ENCODE assay signal across 8 cellular contexts in genomic region chr6:154154389-154154967, GRCh38.
DNase-seq lines count a peak whose midpoint lies in the region; ATAC-seq, FAIRE-seq and TF ChIP-seq lines count a peak whose summit lies in the region.

No MANE protein-coding gene starts in this region.

- no peak overlapping the region for H3K4me3 ChIP-seq in K562

- TF ChIP-seq RAD21 in K562 (CRISPR knock-in tag; conservative IDR thresholded peaks at IDR 0.05 in 1 of 2, IDR thresholded peaks at IDR 0.05 in 1 of 2) = peak; percentile 84 to 89

- H3K4me2 ChIP-seq in K562 (ENCODE audit: insufficient read depth, low read length) = no peak overlapping the region

- FAIRE-seq in K562 (lab: Jason Lieb, UNC) = peak; percentile 89

- TF ChIP-seq CTCF in K562 (IDR thresholded peaks at IDR 0.05 in 2 of 3, conservative IDR thresholded peaks at IDR 0.05 in 1 of 3; ENCODE audit: insufficient read depth in 2 of 3, low read depth in 1 of 3, low read length in 3 of 3) = peak; percentile 63 to 87 (median 67)

- H3K9me3 ChIP-seq in K562 (replicated peaks; ENCODE audit: control insufficient read depth, insufficient read depth, low read depth, low read length) = no peaks in the 10 kb centered on the region

- in situ Hi-C loops in K562 (cut with MboI) = loop anchor here (10.0 to 25.0 kb wide), 2 partner anchors 520 to 658 kb away; no protein-coding TSS in a partner anchor

- WGBS in K562 (ENCODE audit: insufficient coverage, low coverage, missing lambda C conversion rate) = 12% methylated on average over 6 of the region's 6 CpGs

- H3K36me3 ChIP-seq in K562 (ENCODE audit: control insufficient read depth, insufficient read depth, low read length) = no peaks in the 10 kb centered on the region

- H4K20me1 ChIP-seq in K562 (replicated peaks; ENCODE audit: control insufficient read depth, insufficient read depth, low read length) = no peaks in the 10 kb centered on the region

- CTCF ChIA-PET in K562 (lab: Yijun Ruan, JAX; ENCODE audit: low intra/inter-chr PET ratio) = interaction anchor here (0.8 to 2.3 kb wide), 7 partner anchors 124 to 1020 kb away, joined by 3 to 8 read pairs (median 7); no protein-coding TSS in a partner anchor

- no peaks in the 10 kb centered on the region for H3K79me2 ChIP-seq in K562 (ENCODE audit: control insufficient read depth, insufficient read depth, low read length)

- TF ChIP-seq EP300 in K562 (IDR thresholded peaks at IDR 0.05; ENCODE audit: low read length) = no peak

- no peak overlapping the region for H3K9ac ChIP-seq in K562 (ENCODE audit: insufficient read depth in 1 of 2, low read depth in 2 of 2, low read length in 2 of 2)

- intact Hi-C loops in K562 (cut with micrococcal nuclease) = loop anchor here (1.0 to 10.0 kb wide), 7 partner anchors 123 to 1122 kb away; no protein-coding TSS in a partner anchor

- 0 out of 2 replicates have a peak overlapping the region, but pooled peaks have one; percentile 0 for H2AFZ ChIP-seq in K562 (ENCODE audit: low read depth, low read length)

- H3K27ac ChIP-seq in K562 (ENCODE audit: extremely low read depth, low read depth, low read length) = no peak overlapping the region

- BruUV-seq in K562 (replicated peaks; lab: Mats Ljungman, UMichigan) = no TSS peak

- peaks cover 0 to 8% of the 10 kb centered on the region in 2 experiments; a peak in 1 of 5 replicates for H3K27me3 ChIP-seq in K562 (ENCODE audit: control insufficient read depth in 2 of 2, insufficient read depth in 2 of 2, low read length in 2 of 2)

- POLR2A ChIA-PET in K562 (lab: Yijun Ruan, JAX) = no interaction called here

- no peak for TF ChIP-seq POLR2A in K562 (conservative IDR thresholded peaks at IDR 0.05)

- ATAC-seq in K562 (peak; percentile 66), GM19035 (IDR thresholded peaks at IDR 0.05; ENCODE audit: unreplicated experiment) (no peak)

- H3K4me1 ChIP-seq in K562 (replicated peaks in 1 of 2; ENCODE audit: control insufficient read depth in 2 of 2, insufficient read depth in 2 of 2, low read length in 2 of 2) = no peaks in the 10 kb centered on the region

- no peaks in the 10 kb centered on the region for H3K9me1 ChIP-seq in K562 (ENCODE audit: control insufficient read depth, insufficient read depth, low read length)

- DNase-seq in NCI-H1436 (lab: John Stamatoyannopoulos, UW) (peak; percentile 70), NCI-H1436 treated with DMSO at 0.1 percent for 48 hours (lab: John Stamatoyannopoulos, UW) (no peak), NCI-H146 treated with DMSO at 0.1 percent for 48 hours (lab: John Stamatoyannopoulos, UW; ENCODE audit: unreplicated experiment) (peak; percentile 71), T-helper 9 cell (peak; percentile 57), K562 (ENCODE audit: extremely low read depth in 1 of 4, low spot score in 3 of 4) (peak; percentile 25 to 76 (median 54)), left kidney (ENCODE audit: low read depth, low spot score) (peak; percentile 81)
- peak in 2 of 3 donors; percentile 43 to 62 for DNase-seq in stimulated activated CD4-positive, alpha-beta T cell treated with anti-CD3 and anti-CD28 coated beads, TNF-alpha, amount 100 ng/mL, for 48 hours (ENCODE audit: low read depth in 3 of 3)

TF ChIP-seq in K562, 482 proteins besides CTCF, POLR2A, EP300 and RAD21 (continues in another document):
- TF ChIP-seq MYBL2 (IDR thresholded peaks at IDR 0.05; ENCODE audit: low read depth) (no peak), MYBL2 (CRISPR knock-in tag; IDR thresholded peaks at IDR 0.05; ENCODE audit: borderline replicate concordance) (no peak), ZC3H8 (IDR thresholded peaks at IDR 0.05) (no peak), HNRNPUL1 (IDR thresholded peaks at IDR 0.05; ENCODE audit: low read length) (no peak), TRIM25 (IDR thresholded peaks at IDR 0.05; ENCODE audit: borderline replicate concordance) (no peak), MBD1 (CRISPR knock-in tag; IDR thresholded peaks at IDR 0.05) (no peak), ZBTB49 (CRISPR knock-in tag; IDR thresholded peaks at IDR 0.05; ENCODE audit: borderline replicate concordance) (no peak), SAFB (IDR thresholded peaks at IDR 0.05; ENCODE audit: borderline replicate concordance, low read depth, low read length) (no peak), TARDBP (IDR thresholded peaks at IDR 0.05) (no peak), ZC3H11A (IDR thresholded peaks at IDR 0.05; ENCODE audit: low read depth, low read length) (no peak), HMG20B (CRISPR knock-in tag; IDR thresholded peaks at IDR 0.05) (no peak), NR2F6 (CRISPR knock-in tag; IDR thresholded peaks at IDR 0.05) (no peak), ETS1 (conservative IDR thresholded peaks at IDR 0.05; ENCODE audit: control insufficient read depth, low read depth, low read length) (no peak), YY1 (IDR thresholded peaks at IDR 0.05; ENCODE audit: borderline replicate concordance in 1 of 3, control insufficient read depth in 1 of 3, extremely low read depth in 1 of 3, insufficient read depth in 3 of 3, insufficient read length in 1 of 3, insufficient replicate concordance in 2 of 3, low read depth in 1 of 3, low read length in 2 of 3) (peak in 2 of 3 experiments; percentile 53 to 80), ZNF717 (CRISPR knock-in tag; IDR thresholded peaks at IDR 0.05) (no peak), ZNF644 (tag; IDR thresholded peaks at IDR 0.05; ENCODE audit: low read depth) (no peak), RBM15 (IDR thresholded peaks at IDR 0.05; ENCODE audit: insufficient read depth, low read length) (no peak), PML (IDR thresholded peaks at IDR 0.05; ENCODE audit: low read length) (no peak), CBX3 (IDR thresholded peaks at IDR 0.05; ENCODE audit: borderline replicate concordance in 1 of 2, low read length in 2 of 2) (peak in 1 of 2 experiments; percentile 65; a peak in 1 of 3 replicates)
